13 cellular contexts compared by ENCODE assay signal in genomic region chr6:13413466-13413862, GRCh38.
A peak's percentile ranks its signal among the peaks of the same experiment; 100 is the strongest.
DNase-seq lines count a peak whose midpoint lies in the region; ATAC-seq and TF ChIP-seq lines count a peak whose summit lies in the region.
"Had no signal": no experiment of that assay in that cellular context is flagged by ENCODE, and none has a peak within 500 bp of the region (broad histone marks: within the 10 kb centered on the region; RNA-seq: fewer than 3 reads in every experiment).

No MANE protein-coding gene starts in this region.

- peaks cover 5% of the 10 kb centered on the region; the same call in 1 of the 3 replicates for H3K36me3 Mint-ChIP-seq in GM23338 (ENCODE audit: low read depth)
- no peaks in the 10 kb centered on the region for H3K36me3 Mint-ChIP-seq in activated CD4-positive, alpha-beta T cell treated with anti-CD3 and anti-CD28 coated beads for 36 hours (ENCODE audit: low read depth)
- H3K36me3 Mint-ChIP-seq: CD8-positive, alpha-beta T cell had no signal

- H4K20me1 ChIP-seq in GM23338 (replicated peaks; ENCODE audit: insufficient read depth) = no peaks in the 10 kb centered on the region

- no peak for DNase-seq in GM23338 (ENCODE audit: low spot score)
- peak; percentile 71 for DNase-seq in choroid plexus epithelial cell (ENCODE audit: low read depth)
- DNase-seq in iris pigment epithelial cell (ENCODE audit: low read depth) = peak; percentile 70
- DNase-seq in NCI-H345 (lab: John Stamatoyannopoulos, UW) = no peak
- no peak for DNase-seq in activated CD4-positive, alpha-beta T cell treated with anti-CD3 and anti-CD28 coated beads for 36 hours
- DNase-seq in amniotic stem cell (lab: John Stamatoyannopoulos, UW) = no peak
- no peak for DNase-seq in central memory CD4-positive, alpha-beta T cell
- DNase-seq: NCI-H446 treated with DMSO at 0.1 percent for 48 hours; stimulated activated CD4-positive, alpha-beta T cell treated with anti-CD3 and anti-CD28 coated beads, Interleukin-15, amount 100 ng/mL, for 24 hours had no signal

- POLR2A ChIA-PET in activated CD4-positive, alpha-beta T cell treated with anti-CD3 and anti-CD28 coated beads for 36 hours (lab: Charles Lee) = no interaction called here

- H3K27me3 Mint-ChIP-seq in GM23338 (ENCODE audit: insufficient read depth, low read depth, poor library complexity) = peaks cover 6% of the 10 kb centered on the region
- no peaks in the 10 kb centered on the region for H3K27me3 Mint-ChIP-seq in activated CD4-positive, alpha-beta T cell treated with anti-CD3 and anti-CD28 coated beads for 36 hours

- H3K9me3 ChIP-seq in skeletal muscle tissue (ENCODE audit: control insufficient read depth in 3 of 3, low read length in 3 of 3) = no peaks in the 10 kb centered on the region

- no peaks in the 10 kb centered on the region for H3K36me3 ChIP-seq in GM23338 (ENCODE audit: insufficient read depth)
- H3K36me3 ChIP-seq in skeletal muscle tissue (ENCODE audit: control insufficient read depth in 3 of 3, insufficient read depth in 3 of 3, low read length in 3 of 3) = no peaks in the 10 kb centered on the region

- 0 out of 3 replicates have a peak, but pooled peaks have one; percentile 22 for ATAC-seq in GM23338
- no peak for ATAC-seq in activated CD4-positive, alpha-beta T cell treated with anti-CD3 and anti-CD28 coated beads for 36 hours

- no peak overlapping the region for H3K27ac ChIP-seq in GM23338 (ENCODE audit: low read depth)
- peak overlapping the region; percentile 66 for H3K27ac ChIP-seq in skeletal muscle tissue (ENCODE audit: low read depth, low read length)
- H3K27ac ChIP-seq: HL-60 had no signal

- H3K4me3 ChIP-seq in GM23338 (no peak overlapping the region), choroid plexus epithelial cell (ENCODE audit: low read depth, low read length) (no peak overlapping the region), skeletal muscle tissue (ENCODE audit: low read length in 3 of 3) (peak overlapping the region in 2 of 3 donors; percentile 0 to 36)

- no peak overlapping the region for H2AFZ ChIP-seq in GM23338

- H3K9me2 ChIP-seq in GM23338 (ENCODE audit: insufficient read depth) = no peaks in the 10 kb centered on the region; the same call in 1 of the 2 replicates

- intact Hi-C loops in activated CD4-positive, alpha-beta T cell treated with anti-CD3 and anti-CD28 coated beads for 36 hours (cut with DNase I, micrococcal nuclease) = no loop called here

- no peaks in the 10 kb centered on the region for H3K27me3 ChIP-seq in GM23338 (ENCODE audit: insufficient read depth)
- H3K27me3 ChIP-seq in skeletal muscle tissue (ENCODE audit: control insufficient read depth in 3 of 3, insufficient read depth in 3 of 3, low read length in 3 of 3) = no peaks in the 10 kb centered on the region

- H3K79me2 ChIP-seq in GM23338 (replicated peaks; ENCODE audit: insufficient read depth) = no peaks in the 10 kb centered on the region

- peak overlapping the region in 1 of 3 donors; percentile 26 for H3K9ac ChIP-seq in skeletal muscle tissue (ENCODE audit: low read depth in 1 of 3, low read length in 3 of 3)

- H3K4me3 Mint-ChIP-seq in GM23338 = no peak overlapping the region; the same call in 2 of the 3 replicates
- no peak overlapping the region for H3K4me3 Mint-ChIP-seq in activated CD4-positive, alpha-beta T cell treated with anti-CD3 and anti-CD28 coated beads for 36 hours
- H3K4me3 Mint-ChIP-seq: CD8-positive, alpha-beta T cell; neural crest cell had no signal

- CTCF ChIA-PET in activated CD4-positive, alpha-beta T cell treated with anti-CD3 and anti-CD28 coated beads for 36 hours (lab: Charles Lee) = interaction anchor here (0.7 to 2.1 kb wide), 2 partner anchors 38 to 75 kb away, joined by 3 to 5 read pairs; no protein-coding TSS in a partner anchor

- H3K4me1 ChIP-seq in GM23338 (ENCODE audit: insufficient read depth) (peaks cover 6% of the 10 kb centered on the region), skeletal muscle tissue (ENCODE audit: control insufficient read depth in 3 of 3, insufficient read depth in 3 of 3, low read length in 3 of 3) (peaks cover 48 to 67% (median 66%) of the 10 kb centered on the region in 3 donors)

- no peak overlapping the region for H3K4me2 ChIP-seq in GM23338

- peaks cover 4% of the 10 kb centered on the region; the same call in 1 of the 2 replicates for H3F3A ChIP-seq in GM23338 (replicated peaks; ENCODE audit: low read depth)

- peaks cover 42% of the 10 kb centered on the region for H3K4me1 Mint-ChIP-seq in GM23338
- no peaks in the 10 kb centered on the region for H3K4me1 Mint-ChIP-seq in activated CD4-positive, alpha-beta T cell treated with anti-CD3 and anti-CD28 coated beads for 36 hours
- H3K4me1 Mint-ChIP-seq: neural crest cell had no signal

- H3K27ac Mint-ChIP-seq in GM23338 = no peak overlapping the region
- no peak overlapping the region for H3K27ac Mint-ChIP-seq in activated CD4-positive, alpha-beta T cell treated with anti-CD3 and anti-CD28 coated beads for 36 hours
- H3K27ac Mint-ChIP-seq: CD8-positive, alpha-beta T cell had no signal

- no peaks in the 10 kb centered on the region for H3K9me3 Mint-ChIP-seq in GM23338
- peaks cover 4% of the 10 kb centered on the region for H3K9me3 Mint-ChIP-seq in activated CD4-positive, alpha-beta T cell treated with anti-CD3 and anti-CD28 coated beads for 36 hours (ENCODE audit: low read depth)
- H3K9me3 Mint-ChIP-seq: CD8-positive, alpha-beta T cell; neural crest cell had no signal

- no peak for TF ChIP-seq CTCF in GM23338 (conservative IDR thresholded peaks at IDR 0.05; ENCODE audit: low read depth in 2 of 2)
- TF ChIP-seq CTCF in choroid plexus epithelial cell (conservative IDR thresholded peaks at IDR 0.05; ENCODE audit: low read depth, low read length) = no peak

TF ChIP-seq in GM23338, 12 proteins besides CTCF, POLR2A, EP300 and RAD21 (continues in another document):
- no peak for TF ChIP-seq STAT1 (IDR thresholded peaks at IDR 0.05; ENCODE audit: unreplicated experiment)
- no peak for TF ChIP-seq ZNF331 (CRISPR knock-in tag; IDR thresholded peaks at IDR 0.05; ENCODE audit: low read depth)
- no peak for TF ChIP-seq POLR2AphosphoS5 (IDR thresholded peaks at IDR 0.05; ENCODE audit: low read depth)
- no peak for TF ChIP-seq EZH2phosphoT487 (IDR thresholded peaks at IDR 0.05; ENCODE audit: unreplicated experiment)
- no peak for TF ChIP-seq ZNF114 (CRISPR knock-in tag; IDR thresholded peaks at IDR 0.05)
- TF ChIP-seq JUNB (IDR thresholded peaks at IDR 0.05; ENCODE audit: unreplicated experiment) = no peak
- no peak for TF ChIP-seq REST (IDR thresholded peaks at IDR 0.05; ENCODE audit: unreplicated experiment)
- no peak for TF ChIP-seq CREB1 (CRISPR knock-in tag; IDR thresholded peaks at IDR 0.05; ENCODE audit: low read depth)
- TF ChIP-seq NANOG (IDR thresholded peaks at IDR 0.05; ENCODE audit: borderline replicate concordance) = no peak

Comparison
In these comparisons a context has a peak if more than half of its experiments do, and no peak if none do; other contexts are left out.
1. DNase-seq: peak in choroid plexus epithelial cell (single experiment) and iris pigment epithelial cell (single experiment); none in GM23338 (single experiment), NCI-H345 (single experiment), activated CD4-positive, alpha-beta T cell treated with anti-CD3 and anti-CD28 coated beads for 36 hours (single experiment), amniotic stem cell (single experiment) and central memory CD4-positive, alpha-beta T cell (single experiment).
2. H3K4me3 ChIP-seq: peak in skeletal muscle tissue (2 of 3); none in GM23338 (single experiment) and choroid plexus epithelial cell (single experiment).